ENCODE assay signal across 6 cellular contexts in genomic region chr22:30087037-30087436, GRCh38. TPM values are rescaled to one million over a fixed set of nuclear protein-coding genes. Genes with fewer than 3 reads are reported as not detected.
"Had no signal": no experiment of that assay in that cellular context is flagged by ENCODE, and none has a peak within 500 bp of the region (broad histone marks: within the 10 kb centered on the region; RNA-seq: fewer than 3 reads in every experiment).

No MANE protein-coding gene starts in this region.

RNA-seq across cellular contexts. Expression of gene HORMAD2, which starts 6.8 kb away (rescaled TPM):
- total RNA-seq: cardiac muscle cell, omental fat pad, sciatic nerve, subcutaneous adipose tissue, tibial nerve had no signal
- polyA plus RNA-seq: cardiac muscle cell, immature natural killer cell had no signal
